In the genomic region with DNA sequence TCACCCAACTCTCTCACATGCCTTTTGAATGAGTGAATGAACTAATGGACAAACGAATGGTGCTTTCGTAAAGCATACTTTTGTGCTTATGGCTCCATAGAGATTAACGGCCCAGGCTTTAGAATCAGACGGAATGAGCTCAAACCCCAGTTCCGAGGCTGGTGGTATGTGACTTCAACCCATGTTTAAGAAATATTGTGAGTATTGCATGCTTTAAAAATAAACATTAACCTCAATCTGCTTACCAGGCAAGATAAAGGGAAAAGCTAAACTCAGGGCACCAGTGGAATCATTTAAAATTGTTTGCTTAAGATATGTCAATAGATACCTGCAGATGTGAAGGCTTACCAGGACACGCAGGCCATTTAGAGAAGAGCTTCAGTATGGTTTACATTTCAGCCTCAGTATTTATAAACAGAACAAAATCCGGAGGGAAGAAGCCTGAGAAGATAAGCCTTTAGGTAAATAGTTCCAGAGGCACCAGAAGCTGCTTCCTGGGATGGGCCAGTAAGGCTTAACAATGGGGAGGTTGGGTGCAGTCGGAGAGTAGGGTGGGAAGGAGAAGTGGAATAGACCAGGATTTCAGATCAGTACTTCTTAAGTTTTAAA, we compare ENCODE assay signal across 1 cellular context.
TF ChIP-seq lines count a peak whose summit lies in the region.

No MANE protein-coding gene starts in this region.

TF ChIP-seq in HepG2, 621 proteins besides CTCF, POLR2A, EP300 and RAD21 (continued from another document and continues in another):
- TF ChIP-seq, protein P1, sequence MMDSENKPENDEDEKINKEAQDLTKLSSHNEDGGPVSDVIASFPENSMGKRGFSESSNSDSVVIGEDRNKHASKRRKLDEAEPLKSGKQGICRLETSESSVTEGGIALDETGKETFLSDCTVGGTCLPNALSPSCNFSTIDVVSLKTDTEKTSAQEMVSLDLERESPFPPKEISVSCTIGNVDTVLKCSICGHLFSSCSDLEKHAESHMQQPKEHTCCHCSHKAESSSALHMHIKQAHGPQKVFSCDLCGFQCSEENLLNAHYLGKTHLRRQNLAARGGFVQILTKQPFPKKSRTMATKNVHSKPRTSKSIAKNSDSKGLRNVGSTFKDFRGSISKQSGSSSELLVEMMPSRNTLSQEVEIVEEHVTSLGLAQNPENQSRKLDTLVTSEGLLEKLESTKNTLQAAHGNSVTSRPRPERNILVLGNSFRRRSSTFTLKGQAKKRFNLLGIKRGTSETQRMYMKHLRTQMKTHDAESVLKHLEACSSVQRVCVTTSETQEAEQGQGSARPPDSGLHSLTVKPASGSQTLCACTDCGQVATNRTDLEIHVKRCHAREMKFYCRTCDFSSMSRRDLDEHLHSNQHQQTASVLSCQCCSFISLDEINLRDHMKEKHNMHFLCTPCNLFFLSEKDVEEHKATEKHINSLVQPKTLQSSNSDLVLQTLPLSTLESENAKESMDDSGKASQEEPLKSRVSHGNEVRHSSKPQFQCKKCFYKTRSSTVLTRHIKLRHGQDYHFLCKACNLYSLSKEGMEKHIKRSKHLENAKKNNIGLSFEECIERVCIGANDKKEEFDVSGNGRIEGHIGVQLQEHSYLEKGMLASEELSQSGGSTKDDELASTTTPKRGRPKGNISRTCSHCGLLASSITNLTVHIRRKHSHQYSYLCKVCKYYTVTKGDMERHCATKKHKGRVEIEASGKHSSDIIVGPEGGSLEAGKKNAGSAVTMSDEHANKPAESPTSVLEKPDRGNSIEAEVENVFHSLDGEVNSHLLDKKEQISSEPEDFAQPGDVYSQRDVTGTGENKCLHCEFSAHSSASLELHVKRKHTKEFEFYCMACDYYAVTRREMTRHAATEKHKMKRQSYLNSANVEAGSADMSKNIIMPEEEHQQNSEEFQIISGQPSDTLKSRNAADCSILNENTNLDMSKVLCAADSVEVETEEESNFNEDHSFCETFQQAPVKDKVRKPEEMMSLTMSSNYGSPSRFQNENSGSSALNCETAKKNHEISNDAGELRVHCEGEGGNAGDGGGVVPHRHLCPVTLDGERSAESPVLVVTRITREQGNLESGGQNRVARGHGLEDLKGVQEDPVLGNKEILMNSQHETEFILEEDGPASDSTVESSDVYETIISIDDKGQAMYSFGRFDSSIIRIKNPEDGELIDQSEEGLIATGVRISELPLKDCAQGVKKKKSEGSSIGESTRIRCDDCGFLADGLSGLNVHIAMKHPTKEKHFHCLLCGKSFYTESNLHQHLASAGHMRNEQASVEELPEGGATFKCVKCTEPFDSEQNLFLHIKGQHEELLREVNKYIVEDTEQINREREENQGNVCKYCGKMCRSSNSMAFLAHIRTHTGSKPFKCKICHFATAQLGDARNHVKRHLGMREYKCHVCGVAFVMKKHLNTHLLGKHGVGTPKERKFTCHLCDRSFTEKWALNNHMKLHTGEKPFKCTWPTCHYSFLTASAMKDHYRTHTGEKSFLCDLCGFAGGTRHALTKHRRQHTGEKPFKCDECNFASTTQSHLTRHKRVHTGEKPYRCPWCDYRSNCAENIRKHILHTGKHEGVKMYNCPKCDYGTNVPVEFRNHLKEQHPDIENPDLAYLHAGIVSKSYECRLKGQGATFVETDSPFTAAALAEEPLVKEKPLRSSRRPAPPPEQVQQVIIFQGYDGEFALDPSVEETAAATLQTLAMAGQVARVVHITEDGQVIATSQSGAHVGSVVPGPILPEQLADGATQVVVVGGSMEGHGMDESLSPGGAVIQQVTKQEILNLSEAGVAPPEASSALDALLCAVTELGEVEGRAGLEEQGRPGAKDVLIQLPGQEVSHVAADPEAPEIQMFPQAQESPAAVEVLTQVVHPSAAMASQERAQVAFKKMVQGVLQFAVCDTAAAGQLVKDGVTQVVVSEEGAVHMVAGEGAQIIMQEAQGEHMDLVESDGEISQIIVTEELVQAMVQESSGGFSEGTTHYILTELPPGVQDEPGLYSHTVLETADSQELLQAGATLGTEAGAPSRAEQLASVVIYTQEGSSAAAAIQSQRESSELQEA (CRISPR knock-in tag; IDR thresholded peaks at IDR 0.05; ENCODE audit: not compliant biosample characterization) = no peak
- TF ChIP-seq ZNF850 (CRISPR knock-in tag; conservative IDR thresholded peaks at IDR 0.05) (no peak), ZNF605 (CRISPR knock-in tag; IDR thresholded peaks at IDR 0.05) (peak; percentile 60), SOX6 (IDR thresholded peaks at IDR 0.05) (no peak), SOX6 (CRISPR knock-in tag; IDR thresholded peaks at IDR 0.05) (peak; percentile 95), ZNF614 (CRISPR knock-in tag; IDR thresholded peaks at IDR 0.05; ENCODE audit: borderline replicate concordance) (peak; percentile 40; the same call in 1 of the 2 replicates), TAF1 (CRISPR knock-in tag; IDR thresholded peaks at IDR 0.05) (no peak), ZNF766 (CRISPR knock-in tag; IDR thresholded peaks at IDR 0.05; ENCODE audit: borderline replicate concordance) (no peak), ZNF746 (CRISPR knock-in tag; IDR thresholded peaks at IDR 0.05) (peak; percentile 58; the same call in 1 of the 2 replicates), ZNF430 (CRISPR knock-in tag; IDR thresholded peaks at IDR 0.05) (peak; percentile 71), ZNF83 (CRISPR knock-in tag; IDR thresholded peaks at IDR 0.05; ENCODE audit: borderline replicate concordance) (no peak), ZNF546 (CRISPR knock-in tag; conservative IDR thresholded peaks at IDR 0.05) (no peak), TCF12 (IDR thresholded peaks at IDR 0.05) (no peak), TCF12 (CRISPR knock-in tag; IDR thresholded peaks at IDR 0.05) (peak; percentile 82; the same call in 1 of the 2 replicates), ZNF343 (CRISPR knock-in tag; IDR thresholded peaks at IDR 0.05) (no peak), ZNF124 (CRISPR knock-in tag; IDR thresholded peaks at IDR 0.05) (0 out of 2 replicates have a peak, but pooled peaks have one; percentile 78), NFIC (IDR thresholded peaks at IDR 0.05; ENCODE audit: low read length) (peak; percentile 93), ZNF230 (CRISPR knock-in tag; IDR thresholded peaks at IDR 0.05) (no peak), MEIS2 (CRISPR knock-in tag; IDR thresholded peaks at IDR 0.05) (no peak), HNRNPK (IDR thresholded peaks at IDR 0.05; ENCODE audit: low read depth, low read length, poor library complexity, severe bottlenecking) (no peak), HDAC2 (CRISPR knock-in tag; IDR thresholded peaks at IDR 0.05) (peak; percentile 91), ZFY (CRISPR knock-in tag; IDR thresholded peaks at IDR 0.05) (peak; percentile 33; the same call in 1 of the 2 replicates), ARNTL (CRISPR knock-in tag; IDR thresholded peaks at IDR 0.05) (peak; percentile 56), HIVEP1 (CRISPR knock-in tag; IDR thresholded peaks at IDR 0.05) (no peak), IKZF4 (CRISPR knock-in tag; IDR thresholded peaks at IDR 0.05; ENCODE audit: borderline replicate concordance, low read depth, not compliant biosample characterization) (no peak), KDM2A (CRISPR knock-in tag; IDR thresholded peaks at IDR 0.05; ENCODE audit: borderline replicate concordance, low read depth) (no peak)
- TF ChIP-seq, protein P2, sequence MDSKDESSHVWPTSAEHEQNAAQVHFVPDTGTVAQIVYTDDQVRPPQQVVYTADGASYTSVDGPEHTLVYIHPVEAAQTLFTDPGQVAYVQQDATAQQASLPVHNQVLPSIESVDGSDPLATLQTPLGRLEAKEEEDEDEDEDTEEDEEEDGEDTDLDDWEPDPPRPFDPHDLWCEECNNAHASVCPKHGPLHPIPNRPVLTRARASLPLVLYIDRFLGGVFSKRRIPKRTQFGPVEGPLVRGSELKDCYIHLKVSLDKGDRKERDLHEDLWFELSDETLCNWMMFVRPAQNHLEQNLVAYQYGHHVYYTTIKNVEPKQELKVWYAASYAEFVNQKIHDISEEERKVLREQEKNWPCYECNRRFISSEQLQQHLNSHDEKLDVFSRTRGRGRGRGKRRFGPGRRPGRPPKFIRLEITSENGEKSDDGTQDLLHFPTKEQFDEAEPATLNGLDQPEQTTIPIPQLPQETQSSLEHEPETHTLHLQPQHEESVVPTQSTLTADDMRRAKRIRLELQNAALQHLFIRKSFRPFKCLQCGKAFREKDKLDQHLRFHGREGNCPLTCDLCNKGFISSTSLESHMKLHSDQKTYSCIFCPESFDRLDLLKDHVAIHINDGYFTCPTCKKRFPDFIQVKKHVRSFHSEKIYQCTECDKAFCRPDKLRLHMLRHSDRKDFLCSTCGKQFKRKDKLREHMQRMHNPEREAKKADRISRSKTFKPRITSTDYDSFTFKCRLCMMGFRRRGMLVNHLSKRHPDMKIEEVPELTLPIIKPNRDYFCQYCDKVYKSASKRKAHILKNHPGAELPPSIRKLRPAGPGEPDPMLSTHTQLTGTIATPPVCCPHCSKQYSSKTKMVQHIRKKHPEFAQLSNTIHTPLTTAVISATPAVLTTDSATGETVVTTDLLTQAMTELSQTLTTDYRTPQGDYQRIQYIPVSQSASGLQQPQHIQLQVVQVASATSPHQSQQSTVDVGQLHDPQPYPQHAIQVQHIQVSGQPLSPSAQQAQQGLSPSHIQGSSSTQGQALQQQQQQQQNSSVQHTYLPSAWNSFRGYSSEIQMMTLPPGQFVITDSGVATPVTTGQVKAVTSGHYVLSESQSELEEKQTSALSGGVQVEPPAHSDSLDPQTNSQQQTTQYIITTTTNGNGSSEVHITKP (CRISPR knock-in tag; IDR thresholded peaks at IDR 0.05; ENCODE audit: low read depth) = peak; percentile 76
- TF ChIP-seq, protein P3, sequence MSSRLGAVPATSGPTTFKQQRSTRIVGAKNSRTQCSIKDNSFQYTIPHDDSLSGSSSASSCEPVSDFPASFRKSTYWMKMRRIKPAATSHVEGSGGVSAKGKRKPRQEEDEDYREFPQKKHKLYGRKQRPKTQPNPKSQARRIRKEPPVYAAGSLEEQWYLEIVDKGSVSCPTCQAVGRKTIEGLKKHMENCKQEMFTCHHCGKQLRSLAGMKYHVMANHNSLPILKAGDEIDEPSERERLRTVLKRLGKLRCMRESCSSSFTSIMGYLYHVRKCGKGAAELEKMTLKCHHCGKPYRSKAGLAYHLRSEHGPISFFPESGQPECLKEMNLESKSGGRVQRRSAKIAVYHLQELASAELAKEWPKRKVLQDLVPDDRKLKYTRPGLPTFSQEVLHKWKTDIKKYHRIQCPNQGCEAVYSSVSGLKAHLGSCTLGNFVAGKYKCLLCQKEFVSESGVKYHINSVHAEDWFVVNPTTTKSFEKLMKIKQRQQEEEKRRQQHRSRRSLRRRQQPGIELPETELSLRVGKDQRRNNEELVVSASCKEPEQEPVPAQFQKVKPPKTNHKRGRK (CRISPR knock-in tag; IDR thresholded peaks at IDR 0.05) = no peak
- TF ChIP-seq, protein P4, sequence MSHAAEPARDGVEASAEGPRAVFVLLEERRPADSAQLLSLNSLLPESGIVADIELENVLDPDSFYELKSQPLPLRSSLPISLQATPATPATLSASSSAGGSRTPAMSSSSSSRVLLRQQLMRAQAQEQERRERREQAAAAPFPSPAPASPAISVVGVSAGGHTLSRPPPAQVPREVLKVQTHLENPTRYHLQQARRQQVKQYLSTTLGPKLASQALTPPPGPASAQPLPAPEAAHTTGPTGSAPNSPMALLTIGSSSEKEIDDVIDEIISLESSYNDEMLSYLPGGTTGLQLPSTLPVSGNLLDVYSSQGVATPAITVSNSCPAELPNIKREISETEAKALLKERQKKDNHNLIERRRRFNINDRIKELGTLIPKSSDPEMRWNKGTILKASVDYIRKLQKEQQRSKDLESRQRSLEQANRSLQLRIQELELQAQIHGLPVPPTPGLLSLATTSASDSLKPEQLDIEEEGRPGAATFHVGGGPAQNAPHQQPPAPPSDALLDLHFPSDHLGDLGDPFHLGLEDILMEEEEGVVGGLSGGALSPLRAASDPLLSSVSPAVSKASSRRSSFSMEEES (CRISPR knock-in tag; IDR thresholded peaks at IDR 0.05) = peak; percentile 61
- TF ChIP-seq, protein P5, sequence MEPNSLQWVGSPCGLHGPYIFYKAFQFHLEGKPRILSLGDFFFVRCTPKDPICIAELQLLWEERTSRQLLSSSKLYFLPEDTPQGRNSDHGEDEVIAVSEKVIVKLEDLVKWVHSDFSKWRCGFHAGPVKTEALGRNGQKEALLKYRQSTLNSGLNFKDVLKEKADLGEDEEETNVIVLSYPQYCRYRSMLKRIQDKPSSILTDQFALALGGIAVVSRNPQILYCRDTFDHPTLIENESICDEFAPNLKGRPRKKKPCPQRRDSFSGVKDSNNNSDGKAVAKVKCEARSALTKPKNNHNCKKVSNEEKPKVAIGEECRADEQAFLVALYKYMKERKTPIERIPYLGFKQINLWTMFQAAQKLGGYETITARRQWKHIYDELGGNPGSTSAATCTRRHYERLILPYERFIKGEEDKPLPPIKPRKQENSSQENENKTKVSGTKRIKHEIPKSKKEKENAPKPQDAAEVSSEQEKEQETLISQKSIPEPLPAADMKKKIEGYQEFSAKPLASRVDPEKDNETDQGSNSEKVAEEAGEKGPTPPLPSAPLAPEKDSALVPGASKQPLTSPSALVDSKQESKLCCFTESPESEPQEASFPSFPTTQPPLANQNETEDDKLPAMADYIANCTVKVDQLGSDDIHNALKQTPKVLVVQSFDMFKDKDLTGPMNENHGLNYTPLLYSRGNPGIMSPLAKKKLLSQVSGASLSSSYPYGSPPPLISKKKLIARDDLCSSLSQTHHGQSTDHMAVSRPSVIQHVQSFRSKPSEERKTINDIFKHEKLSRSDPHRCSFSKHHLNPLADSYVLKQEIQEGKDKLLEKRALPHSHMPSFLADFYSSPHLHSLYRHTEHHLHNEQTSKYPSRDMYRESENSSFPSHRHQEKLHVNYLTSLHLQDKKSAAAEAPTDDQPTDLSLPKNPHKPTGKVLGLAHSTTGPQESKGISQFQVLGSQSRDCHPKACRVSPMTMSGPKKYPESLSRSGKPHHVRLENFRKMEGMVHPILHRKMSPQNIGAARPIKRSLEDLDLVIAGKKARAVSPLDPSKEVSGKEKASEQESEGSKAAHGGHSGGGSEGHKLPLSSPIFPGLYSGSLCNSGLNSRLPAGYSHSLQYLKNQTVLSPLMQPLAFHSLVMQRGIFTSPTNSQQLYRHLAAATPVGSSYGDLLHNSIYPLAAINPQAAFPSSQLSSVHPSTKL (CRISPR knock-in tag; IDR thresholded peaks at IDR 0.05) = peak; percentile 94
- TF ChIP-seq, protein P6, sequence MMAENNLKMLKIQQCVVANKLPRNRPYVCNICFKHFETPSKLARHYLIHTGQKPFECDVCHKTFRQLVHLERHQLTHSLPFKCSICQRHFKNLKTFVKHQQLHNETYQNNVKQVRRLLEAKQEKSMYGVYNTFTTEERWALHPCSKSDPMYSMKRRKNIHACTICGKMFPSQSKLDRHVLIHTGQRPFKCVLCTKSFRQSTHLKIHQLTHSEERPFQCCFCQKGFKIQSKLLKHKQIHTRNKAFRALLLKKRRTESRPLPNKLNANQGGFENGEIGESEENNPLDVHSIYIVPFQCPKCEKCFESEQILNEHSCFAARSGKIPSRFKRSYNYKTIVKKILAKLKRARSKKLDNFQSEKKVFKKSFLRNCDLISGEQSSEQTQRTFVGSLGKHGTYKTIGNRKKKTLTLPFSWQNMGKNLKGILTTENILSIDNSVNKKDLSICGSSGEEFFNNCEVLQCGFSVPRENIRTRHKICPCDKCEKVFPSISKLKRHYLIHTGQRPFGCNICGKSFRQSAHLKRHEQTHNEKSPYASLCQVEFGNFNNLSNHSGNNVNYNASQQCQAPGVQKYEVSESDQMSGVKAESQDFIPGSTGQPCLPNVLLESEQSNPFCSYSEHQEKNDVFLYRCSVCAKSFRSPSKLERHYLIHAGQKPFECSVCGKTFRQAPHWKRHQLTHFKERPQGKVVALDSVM (CRISPR knock-in tag; IDR thresholded peaks at IDR 0.05) = 0 out of 2 replicates have a peak, but pooled peaks have one; percentile 17
- TF ChIP-seq, protein P7, sequence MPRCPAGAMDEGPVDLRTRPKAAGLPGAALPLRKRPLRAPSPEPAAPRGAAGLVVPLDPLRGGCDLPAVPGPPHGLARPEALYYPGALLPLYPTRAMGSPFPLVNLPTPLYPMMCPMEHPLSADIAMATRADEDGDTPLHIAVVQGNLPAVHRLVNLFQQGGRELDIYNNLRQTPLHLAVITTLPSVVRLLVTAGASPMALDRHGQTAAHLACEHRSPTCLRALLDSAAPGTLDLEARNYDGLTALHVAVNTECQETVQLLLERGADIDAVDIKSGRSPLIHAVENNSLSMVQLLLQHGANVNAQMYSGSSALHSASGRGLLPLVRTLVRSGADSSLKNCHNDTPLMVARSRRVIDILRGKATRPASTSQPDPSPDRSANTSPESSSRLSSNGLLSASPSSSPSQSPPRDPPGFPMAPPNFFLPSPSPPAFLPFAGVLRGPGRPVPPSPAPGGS (CRISPR knock-in tag; IDR thresholded peaks at IDR 0.05) = 0 out of 2 replicates have a peak, but pooled peaks have one; percentile 61
